8 cellular contexts compared by ENCODE assay signal in genomic region chr19:6125571-6125989, GRCh38. TPM values are rescaled to one million over a fixed set of nuclear protein-coding genes. Genes with fewer than 3 reads are reported as not detected.
DNase-seq lines count a peak whose midpoint lies in the region; ATAC-seq, FAIRE-seq and TF ChIP-seq lines count a peak whose summit lies in the region.

No MANE protein-coding gene starts in this region.

- no peaks in the 10 kb centered on the region for H3K36me3 ChIP-seq in left lung

- H3K4me3 ChIP-seq in AG09309 (ENCODE audit: control insufficient read depth, low read depth, low read length) (no peak overlapping the region), left lung (no peak overlapping the region)

- H3K27me3 ChIP-seq in left lung: no peaks in the 10 kb centered on the region

- TF ChIP-seq CTCF in AG09309 (IDR thresholded peaks at IDR 0.05; ENCODE audit: control insufficient read depth, insufficient read depth, low read depth, low read length, missing control alignments) (peak; percentile 95), left lung (IDR thresholded peaks at IDR 0.05) (peak; percentile 80 to 93)

- peaks cover 0 to 6% of the 10 kb centered on the region in 2 donors for H3K9me3 ChIP-seq in left lung

- H3K4me1 ChIP-seq in left lung: no peaks in the 10 kb centered on the region

- FAIRE-seq in H54 (lab: Jason Lieb, UNC): peak; percentile 64

- intact Hi-C loops in left lung (cut with DNase I): loop anchor here (2.0 to 10.0 kb wide), 2 partner anchors 71 to 77 kb away; no protein-coding TSS in a partner anchor

- peak; percentile 97 for ATAC-seq in left lung

- DNase-seq in AG09309 (ENCODE audit: low read depth) (peak; percentile 45), H54 (ENCODE audit: insufficient read length, low spot score) (peak; percentile 47), NCI-H345 treated with DMSO at 0.1 percent for 48 hours (lab: John Stamatoyannopoulos, UW; ENCODE audit: unreplicated experiment) (peak; percentile 67), cerebellar cortex (ENCODE audit: low spot score) (peak; percentile 64), left lung (peak in 1 of 2 donors; percentile 52), mesenteric fat pad (ENCODE audit: low spot score) (no peak)
- peak in 3 of 4 experiments; percentile 22 to 31 (median 29) for DNase-seq in activated CD4-positive, CD25-positive, alpha-beta regulatory T cell (lab: John Stamatoyannopoulos, UW)
- peak; percentile 36 for DNase-seq in stimulated activated CD8-positive, alpha-beta memory T cell treated with anti-CD3 and anti-CD28 coated beads, Interleukin-12 subunit alpha, Interleukin-12 subunit beta, amount 100 ng/mL, for 1 hour (ENCODE audit: low read depth)

- no peak overlapping the region for H3K27ac ChIP-seq in left lung

- no peak for TF ChIP-seq POLR2A in H54 (IDR thresholded peaks at IDR 0.05; ENCODE audit: low read depth, low read length)

RNA-seq across cellular contexts. Expression of gene ACSBG2, which starts 9.9 kb away (rescaled TPM):
- not detected for total RNA-seq in left lung
- not detected for total RNA-seq in mesenteric fat pad

RNA-seq across cellular contexts. Expression of gene RFX2, which starts 15.3 kb away (rescaled TPM):
- total RNA-seq in left lung (10 to 100 TPM; 17.0 to 18.8 TPM), mesenteric fat pad (27.9 TPM)
